ENCODE assay signal across 10 cellular contexts in the genomic region with DNA sequence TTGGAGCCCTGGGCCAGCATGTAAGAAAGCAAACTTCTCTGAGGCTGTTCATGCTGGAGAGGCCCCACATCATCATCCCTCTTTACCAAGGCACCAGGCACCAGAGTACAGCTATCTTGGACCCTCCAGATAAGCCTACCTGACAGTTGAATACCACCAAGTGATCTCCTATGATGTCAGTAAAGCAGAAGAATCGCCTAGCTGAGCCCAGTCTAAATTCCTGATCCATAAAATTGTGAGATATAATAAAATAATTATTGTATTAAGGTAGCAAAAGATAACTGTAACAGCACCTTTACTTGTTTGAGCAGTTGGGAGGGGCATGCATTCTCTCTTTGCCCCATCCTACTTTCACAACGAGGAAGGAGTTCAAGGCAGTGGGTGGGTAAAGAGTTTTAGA. TPM values are rescaled to one million over a fixed set of nuclear protein-coding genes. Genes with fewer than 3 reads are reported as not detected.
"Had no signal": no experiment of that assay in that cellular context is flagged by ENCODE, and none has a peak within 500 bp of the region (broad histone marks: within the 10 kb centered on the region; RNA-seq: fewer than 3 reads in every experiment).

No MANE protein-coding gene starts in this region.

- H3K4me3 Mint-ChIP-seq: IgD-negative memory B cell had no signal

- H3K9ac ChIP-seq: KMS-11 had no signal

- DNase-seq: IMR-90, KBM-7, KG1 had no signal

- H3K27ac Mint-ChIP-seq: IgD-negative memory B cell had no signal

- FAIRE-seq: HTR-8/SVneo, K562 had no signal

- ATAC-seq: K562 had no signal

- H3K4me3 ChIP-seq: K562 had no signal

- H3K27ac ChIP-seq: HL-60, KMS-11 had no signal

- H3K4me2 ChIP-seq: KMS-11 had no signal

RNA-seq across cellular contexts. Expression of gene UCP1, which starts 2.9 kb away (rescaled TPM):
- total RNA-seq: HT-29, HT1080, IMR-90, K562 had no signal
- polyA plus RNA-seq: IgD-negative memory B cell, IMR-90, K562 had no signal
